In the genomic region with DNA sequence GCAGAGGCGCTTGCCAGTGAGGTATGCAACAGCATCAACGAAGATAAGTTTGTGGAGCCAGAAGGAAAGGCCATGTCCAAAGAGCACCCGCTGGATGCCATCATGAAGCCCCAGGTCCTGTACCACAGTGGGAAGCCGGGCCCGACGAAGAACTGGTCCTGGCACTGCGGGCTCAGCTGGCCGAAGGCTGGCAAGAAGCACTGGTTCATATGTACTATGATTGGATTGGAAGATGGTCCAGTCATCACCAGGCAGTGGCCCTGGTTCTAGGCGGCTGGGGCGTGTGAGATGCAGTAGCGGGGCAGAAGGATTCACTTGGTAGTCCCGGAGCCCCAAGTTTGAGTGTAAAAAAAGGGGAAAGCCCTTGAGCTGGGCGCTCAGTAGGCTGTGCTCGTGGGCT, we compare ENCODE assay signal across 12 cellular contexts.
"Had no signal": no experiment of that assay in that cellular context is flagged by ENCODE, and none has a peak within 500 bp of the region (broad histone marks: within the 10 kb centered on the region; RNA-seq: fewer than 3 reads in every experiment).

No MANE protein-coding gene starts in this region.

- H3K4me1 ChIP-seq: breast epithelium had no signal

- H3K27me3 ChIP-seq: breast epithelium, dorsolateral prefrontal cortex had no signal

- ATAC-seq: activated CD4-positive, CD25-positive, alpha-beta regulatory T cell treated with anti-CD3 and anti-CD28 coated beads, Interleukin-2, amount 50 U/mL, for 24 hours; esophagus mucosa had no signal

- H3K27ac ChIP-seq: breast epithelium, parathyroid adenoma, thoracic aorta had no signal

- H3K4me3 ChIP-seq: breast epithelium, thoracic aorta had no signal

- H3K9me3 ChIP-seq: breast epithelium, thoracic aorta had no signal

- DNase-seq: activated naive CD4-positive, alpha-beta T cell; activated T-cell treated with anti-CD3 and anti-CD28 coated beads, Interleukin-2, amount 50 U/mL, for 1 hour; dorsolateral prefrontal cortex; hippocampal formation; retina; SIG-M5; small intestine had no signal

- H3K36me3 ChIP-seq: breast epithelium had no signal
